In the genomic region with DNA sequence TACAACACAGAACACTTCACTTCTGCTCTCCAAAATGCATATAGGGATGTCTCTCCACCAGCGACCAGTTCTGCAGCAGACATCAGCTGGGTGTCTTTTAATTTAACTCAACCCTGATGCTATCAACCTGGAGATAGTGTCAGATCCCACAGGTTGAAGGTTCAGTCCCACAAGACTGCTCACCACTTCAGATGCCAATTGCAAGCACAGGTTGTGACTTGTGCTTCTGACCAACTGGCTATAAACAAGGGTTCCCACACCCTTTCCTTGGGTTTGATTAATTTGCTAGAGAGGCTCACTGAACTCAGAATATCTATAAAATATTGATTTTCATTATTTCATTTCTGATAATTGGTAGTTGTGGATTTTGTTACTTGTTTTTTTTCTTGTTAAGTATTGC, we compare ENCODE assay signal across 3 cellular contexts.
TF ChIP-seq lines count a peak whose summit lies in the region.

No MANE protein-coding gene starts in this region.

TF ChIP-seq in A549, 52 proteins besides CTCF, POLR2A, EP300 and RAD21:
- TF ChIP-seq HEYL (CRISPR knock-in tag; IDR thresholded peaks at IDR 0.05) (no peak), HOXB5 (CRISPR knock-in tag; IDR thresholded peaks at IDR 0.05) (no peak), RFX5 (IDR thresholded peaks at IDR 0.05) (no peak)
- TF ChIP-seq, protein P1, sequence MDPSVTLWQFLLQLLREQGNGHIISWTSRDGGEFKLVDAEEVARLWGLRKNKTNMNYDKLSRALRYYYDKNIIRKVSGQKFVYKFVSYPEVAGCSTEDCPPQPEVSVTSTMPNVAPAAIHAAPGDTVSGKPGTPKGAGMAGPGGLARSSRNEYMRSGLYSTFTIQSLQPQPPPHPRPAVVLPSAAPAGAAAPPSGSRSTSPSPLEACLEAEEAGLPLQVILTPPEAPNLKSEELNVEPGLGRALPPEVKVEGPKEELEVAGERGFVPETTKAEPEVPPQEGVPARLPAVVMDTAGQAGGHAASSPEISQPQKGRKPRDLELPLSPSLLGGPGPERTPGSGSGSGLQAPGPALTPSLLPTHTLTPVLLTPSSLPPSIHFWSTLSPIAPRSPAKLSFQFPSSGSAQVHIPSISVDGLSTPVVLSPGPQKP (IDR thresholded peaks at IDR 0.05; ENCODE audit: low read depth, low read length): no peak

TF ChIP-seq in HCT116, 20 proteins besides CTCF, POLR2A, EP300 and RAD21 (continued from another document):
- TF ChIP-seq CBX3 (IDR thresholded peaks at IDR 0.05; ENCODE audit: low read depth): peak; percentile 45; the same call in 1 of the 2 replicates
- TF ChIP-seq, protein P2, sequence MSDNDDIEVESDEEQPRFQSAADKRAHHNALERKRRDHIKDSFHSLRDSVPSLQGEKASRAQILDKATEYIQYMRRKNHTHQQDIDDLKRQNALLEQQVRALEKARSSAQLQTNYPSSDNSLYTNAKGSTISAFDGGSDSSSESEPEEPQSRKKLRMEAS (IDR thresholded peaks at IDR 0.05): no peak
- no peak for TF ChIP-seq CEBPB (IDR thresholded peaks at IDR 0.05; ENCODE audit: low read depth)
- no peak for TF ChIP-seq ZNF274 (IDR thresholded peaks at IDR 0.05; ENCODE audit: low read depth, low read length)
- TF ChIP-seq, protein P3, sequence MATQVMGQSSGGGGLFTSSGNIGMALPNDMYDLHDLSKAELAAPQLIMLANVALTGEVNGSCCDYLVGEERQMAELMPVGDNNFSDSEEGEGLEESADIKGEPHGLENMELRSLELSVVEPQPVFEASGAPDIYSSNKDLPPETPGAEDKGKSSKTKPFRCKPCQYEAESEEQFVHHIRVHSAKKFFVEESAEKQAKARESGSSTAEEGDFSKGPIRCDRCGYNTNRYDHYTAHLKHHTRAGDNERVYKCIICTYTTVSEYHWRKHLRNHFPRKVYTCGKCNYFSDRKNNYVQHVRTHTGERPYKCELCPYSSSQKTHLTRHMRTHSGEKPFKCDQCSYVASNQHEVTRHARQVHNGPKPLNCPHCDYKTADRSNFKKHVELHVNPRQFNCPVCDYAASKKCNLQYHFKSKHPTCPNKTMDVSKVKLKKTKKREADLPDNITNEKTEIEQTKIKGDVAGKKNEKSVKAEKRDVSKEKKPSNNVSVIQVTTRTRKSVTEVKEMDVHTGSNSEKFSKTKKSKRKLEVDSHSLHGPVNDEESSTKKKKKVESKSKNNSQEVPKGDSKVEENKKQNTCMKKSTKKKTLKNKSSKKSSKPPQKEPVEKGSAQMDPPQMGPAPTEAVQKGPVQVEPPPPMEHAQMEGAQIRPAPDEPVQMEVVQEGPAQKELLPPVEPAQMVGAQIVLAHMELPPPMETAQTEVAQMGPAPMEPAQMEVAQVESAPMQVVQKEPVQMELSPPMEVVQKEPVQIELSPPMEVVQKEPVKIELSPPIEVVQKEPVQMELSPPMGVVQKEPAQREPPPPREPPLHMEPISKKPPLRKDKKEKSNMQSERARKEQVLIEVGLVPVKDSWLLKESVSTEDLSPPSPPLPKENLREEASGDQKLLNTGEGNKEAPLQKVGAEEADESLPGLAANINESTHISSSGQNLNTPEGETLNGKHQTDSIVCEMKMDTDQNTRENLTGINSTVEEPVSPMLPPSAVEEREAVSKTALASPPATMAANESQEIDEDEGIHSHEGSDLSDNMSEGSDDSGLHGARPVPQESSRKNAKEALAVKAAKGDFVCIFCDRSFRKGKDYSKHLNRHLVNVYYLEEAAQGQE (IDR thresholded peaks at IDR 0.05; ENCODE audit: low read depth): no peak
- TF ChIP-seq JUND (IDR thresholded peaks at IDR 0.05): no peak

TF ChIP-seq in neural cell, 6 proteins besides CTCF, POLR2A, EP300 and RAD21:
- TF ChIP-seq MXI1 (conservative IDR thresholded peaks at IDR 0.05; ENCODE audit: poor library complexity, severe bottlenecking) (no peak), EZH2 (IDR thresholded peaks at IDR 0.05; ENCODE audit: borderline replicate concordance, insufficient read depth, low read length, poor library complexity, severe bottlenecking) (no peak), POLR2AphosphoS5 (IDR thresholded peaks at IDR 0.05) (no peak), TAF1 (IDR thresholded peaks at IDR 0.05; ENCODE audit: low read depth) (no peak), SMC3 (conservative IDR thresholded peaks at IDR 0.05; ENCODE audit: poor library complexity) (no peak)
- TF ChIP-seq, protein P3 (IDR thresholded peaks at IDR 0.05; ENCODE audit: borderline replicate concordance): no peak
